Comparison of ENCODE assay signal across 1 cellular context in the genomic region with DNA sequence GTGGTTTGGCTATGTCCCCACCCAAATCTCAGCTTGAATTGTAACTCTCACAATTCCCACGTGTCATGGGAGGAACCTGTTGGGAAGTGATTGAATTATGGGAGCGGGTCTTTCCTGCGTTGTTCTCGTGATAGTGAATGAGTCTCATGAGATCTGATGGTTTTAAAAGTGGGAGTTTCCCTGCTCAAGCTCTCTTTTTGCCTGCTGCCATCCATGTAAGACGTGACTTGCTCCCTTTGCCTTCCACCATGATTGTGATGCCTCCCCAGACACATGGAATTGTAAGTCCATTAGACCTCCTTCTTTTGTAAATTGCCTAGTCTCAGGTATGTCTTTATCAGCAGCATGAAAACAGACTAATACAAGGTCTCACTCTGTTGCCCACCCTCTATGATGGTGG. TPM values are rescaled to one million over a fixed set of nuclear protein-coding genes. Genes with fewer than 3 reads are reported as not detected.
"Had no signal": no experiment of that assay in that cellular context is flagged by ENCODE, and none has a peak within 500 bp of the region (broad histone marks: within the 10 kb centered on the region; RNA-seq: fewer than 3 reads in every experiment).

No MANE protein-coding gene starts in this region.

RNA-seq across cellular contexts. Expression of a gene that starts 8.5 kb away (rescaled TPM):
- total RNA-seq: naive thymus-derived CD8-positive, alpha-beta T cell had no signal
- polyA plus RNA-seq: naive thymus-derived CD8-positive, alpha-beta T cell had no signal
